ENCODE assay signal across 10 cellular contexts in genomic region chr5:141478321-141478945, GRCh38. TPM values are rescaled to one million over a fixed set of nuclear protein-coding genes. Genes with fewer than 3 reads are reported as not detected.
DNase-seq lines count a peak whose midpoint lies in the region; ATAC-seq, FAIRE-seq and TF ChIP-seq lines count a peak whose summit lies in the region.
"Had no signal": no experiment of that assay in that cellular context is flagged by ENCODE, and none has a peak within 500 bp of the region (broad histone marks: within the 10 kb centered on the region; RNA-seq: fewer than 3 reads in every experiment).

No MANE protein-coding gene starts in this region.

- H3K4me3 Mint-ChIP-seq in activated T-helper 2 cell treated with anti-CD3 and anti-CD28 coated beads, Interferon-gamma antibody, Interleukin-2, Interleukin-4, amounts not matched to agents 10 μg/mL and 5 μg/mL and 100 μg/mL, durations not matched to agents 14 hours and 24 hours and 36 hours (ENCODE audit: low read depth) = no peak overlapping the region
- H3K4me3 Mint-ChIP-seq: activated naive CD8-positive, alpha-beta T cell had no signal

- peak; percentile 56 for FAIRE-seq in GM12892 (lab: Jason Lieb, UNC)
- no peak for FAIRE-seq in D721Med (lab: Jason Lieb, UNC)

- H3K9me3 ChIP-seq in SJCRH30 (replicated peaks) = peaks cover 10% of the 10 kb centered on the region; the same call in 1 of the 2 replicates
- no peaks in the 10 kb centered on the region for H3K9me3 ChIP-seq in right atrium auricular region
- no peaks in the 10 kb centered on the region for H3K9me3 ChIP-seq in skeletal muscle tissue (ENCODE audit: control insufficient read depth in 3 of 3, low read length in 3 of 3)

- TF ChIP-seq POLR2A in GM12892 (IDR thresholded peaks at IDR 0.05; ENCODE audit: low read depth, low read length) = no peak

- peaks cover 2% of the 10 kb centered on the region for H3K36me3 Mint-ChIP-seq in activated T-helper 2 cell treated with anti-CD3 and anti-CD28 coated beads, Interferon-gamma antibody, Interleukin-2, Interleukin-4, amounts not matched to agents 10 μg/mL and 5 μg/mL and 100 μg/mL, durations not matched to agents 14 hours and 24 hours and 36 hours (ENCODE audit: low read depth)
- H3K36me3 Mint-ChIP-seq: activated naive CD8-positive, alpha-beta T cell had no signal

- no peaks in the 10 kb centered on the region for H3K9me3 Mint-ChIP-seq in activated T-helper 2 cell treated with anti-CD3 and anti-CD28 coated beads, Interferon-gamma antibody, Interleukin-2, Interleukin-4, amounts not matched to agents 10 μg/mL and 5 μg/mL and 100 μg/mL, durations not matched to agents 14 hours and 24 hours and 36 hours

- no peak overlapping the region for H3K27ac ChIP-seq in SJCRH30
- H3K27ac ChIP-seq in right atrium auricular region = no peak overlapping the region
- no peak overlapping the region for H3K27ac ChIP-seq in skeletal muscle tissue (ENCODE audit: low read depth, low read length)

- H3K27ac Mint-ChIP-seq in activated T-helper 2 cell treated with anti-CD3 and anti-CD28 coated beads, Interferon-gamma antibody, Interleukin-2, Interleukin-4, amounts not matched to agents 10 μg/mL and 5 μg/mL and 100 μg/mL, durations not matched to agents 14 hours and 24 hours and 36 hours = no peak overlapping the region
- H3K27ac Mint-ChIP-seq: activated naive CD8-positive, alpha-beta T cell had no signal

- peaks cover 17% of the 10 kb centered on the region for H3K4me1 ChIP-seq in SJCRH30
- H3K4me1 ChIP-seq in right atrium auricular region = peaks cover 0 to 29% of the 10 kb centered on the region in 2 donors
- H3K4me1 ChIP-seq in skeletal muscle tissue (ENCODE audit: control insufficient read depth in 3 of 3, insufficient read depth in 3 of 3, low read length in 3 of 3) = peaks cover 41 to 49% (median 46%) of the 10 kb centered on the region in 3 donors

- H3K36me3 ChIP-seq in SJCRH30 (peaks cover 50% of the 10 kb centered on the region), right atrium auricular region (no peaks in the 10 kb centered on the region), skeletal muscle tissue (ENCODE audit: control insufficient read depth in 3 of 3, insufficient read depth in 3 of 3, low read length in 3 of 3) (no peaks in the 10 kb centered on the region)

- H3K4me3 ChIP-seq in SJCRH30 (peak overlapping the region; percentile 70), right atrium auricular region (peak overlapping the region; percentile 60 to 65), skeletal muscle tissue (ENCODE audit: low read length in 3 of 3) (peak overlapping the region; percentile 46 to 96 (median 91))

- peaks cover 12% of the 10 kb centered on the region for H3K4me1 Mint-ChIP-seq in activated T-helper 2 cell treated with anti-CD3 and anti-CD28 coated beads, Interferon-gamma antibody, Interleukin-2, Interleukin-4, amounts not matched to agents 10 μg/mL and 5 μg/mL and 100 μg/mL, durations not matched to agents 14 hours and 24 hours and 36 hours (ENCODE audit: low read depth)

- TF ChIP-seq CTCF in right atrium auricular region (IDR thresholded peaks at IDR 0.05) = no peak
- TF ChIP-seq CTCF in D721Med (IDR thresholded peaks at IDR 0.05; ENCODE audit: insufficient read depth, missing control alignments) = no peak

- peaks cover 83% of the 10 kb centered on the region for H3K27me3 Mint-ChIP-seq in activated T-helper 2 cell treated with anti-CD3 and anti-CD28 coated beads, Interferon-gamma antibody, Interleukin-2, Interleukin-4, amounts not matched to agents 10 μg/mL and 5 μg/mL and 100 μg/mL, durations not matched to agents 14 hours and 24 hours and 36 hours (ENCODE audit: low read depth)

- H3K27me3 ChIP-seq in SJCRH30 (no peaks in the 10 kb centered on the region), right atrium auricular region (no peaks in the 10 kb centered on the region), skeletal muscle tissue (ENCODE audit: control insufficient read depth in 3 of 3, insufficient read depth in 3 of 3, low read length in 3 of 3) (no peaks in the 10 kb centered on the region)

- ATAC-seq in GM19463 (IDR thresholded peaks at IDR 0.05; ENCODE audit: unreplicated experiment) = no peak
- no peak for ATAC-seq in HG03108 (IDR thresholded peaks at IDR 0.05; ENCODE audit: unreplicated experiment)

- DNase-seq in GM12892 (ENCODE audit: insufficient read length) (no peak), SJCRH30 (peak in 1 of 2 experiments; percentile 25), right atrium auricular region (ENCODE audit: low spot score) (no peak), D721Med (ENCODE audit: insufficient read length, low spot score) (no peak)
- DNase-seq in activated T-helper 2 cell treated with anti-CD3 and anti-CD28 coated beads, Interferon-gamma antibody, Interleukin-2, Interleukin-4, amounts not matched to agents 10 μg/mL and 5 μg/mL and 100 μg/mL, durations not matched to agents 14 hours and 24 hours and 36 hours (ENCODE audit: low spot score) = no peak
- DNase-seq: nucleus accumbens had no signal

- intact Hi-C loops in activated T-helper 2 cell treated with anti-CD3 and anti-CD28 coated beads, Interferon-gamma antibody, Interleukin-2, Interleukin-4, amounts not matched to agents 10 μg/mL and 5 μg/mL and 100 μg/mL, durations not matched to agents 14 hours and 24 hours and 36 hours (cut with micrococcal nuclease) = loop anchor here (5.0 kb wide), 2 partner anchors 34 to 56 kb away; partner anchors contain the start of gene PCDHGA11

- H3K9ac ChIP-seq in skeletal muscle tissue (ENCODE audit: low read depth in 1 of 3, low read length in 3 of 3) = peak overlapping the region in 2 of 3 donors; percentile 57 to 84

RNA-seq across cellular contexts. Expression of gene PCDHGC3, which starts 2.7 kb away (rescaled TPM):
- 9.2 TPM for polyA plus RNA-seq in GM12892 (2012; ENCODE audit: missing spikeins)
- total RNA-seq in SJCRH30 (2014; rRNA removed; shearing (Covaris generic)) = 105 and 109 TPM in 2 replicates
- total RNA-seq in right atrium auricular region (10 to 100 TPM; 24.1 to 38.3 TPM), skeletal muscle tissue (38.1 TPM)
- 0.21 and 0.23 TPM in 2 replicates for total RNA-seq in activated T-helper 2 cell treated with anti-CD3 and anti-CD28 coated beads, Interferon-gamma antibody, Interleukin-2, Interleukin-4, amounts not matched to agents 10 μg/mL and 5 μg/mL and 100 μg/mL, durations not matched to agents 14 hours and 24 hours and 36 hours

RNA-seq across cellular contexts. Expression of gene PCDHGC4, which starts 6.4 kb away (rescaled TPM):
- polyA plus RNA-seq in GM12892 (2012; ENCODE audit: missing spikeins) = 0.38 TPM
- total RNA-seq in SJCRH30 (2014; rRNA removed; shearing (Covaris generic)) = 3.4 and 3.6 TPM in 2 replicates
- 1 to 10 TPM; 1.5 to 1.7 TPM for total RNA-seq in right atrium auricular region
- total RNA-seq in skeletal muscle tissue = 3.7 TPM
- not detected in 2 replicates for total RNA-seq in activated T-helper 2 cell treated with anti-CD3 and anti-CD28 coated beads, Interferon-gamma antibody, Interleukin-2, Interleukin-4, amounts not matched to agents 10 μg/mL and 5 μg/mL and 100 μg/mL, durations not matched to agents 14 hours and 24 hours and 36 hours

RNA-seq across cellular contexts. Expression of gene PCDHGC5, which starts 10.4 kb away (rescaled TPM):
- 0.32 TPM for polyA plus RNA-seq in GM12892 (2012; ENCODE audit: missing spikeins)
- total RNA-seq in SJCRH30 (2014; rRNA removed; shearing (Covaris generic)) = 1.3 and 2.8 TPM in 2 replicates
- total RNA-seq in right atrium auricular region (1 to 10 TPM; 1.4 to 1.7 TPM), skeletal muscle tissue (2.1 TPM)
- total RNA-seq in activated T-helper 2 cell treated with anti-CD3 and anti-CD28 coated beads, Interferon-gamma antibody, Interleukin-2, Interleukin-4, amounts not matched to agents 10 μg/mL and 5 μg/mL and 100 μg/mL, durations not matched to agents 14 hours and 24 hours and 36 hours = not detected in 2 replicates

RNA-seq across cellular contexts. Expression of gene PCDHGA12, which starts 48.1 kb away (rescaled TPM):
- 1.1 TPM for polyA plus RNA-seq in GM12892 (2012; ENCODE audit: missing spikeins)
- 1.2 and 1.4 TPM in 2 replicates for total RNA-seq in SJCRH30 (2014; rRNA removed; shearing (Covaris generic))
- total RNA-seq in right atrium auricular region (1 to 10 TPM; 6.2 to 7.7 TPM), skeletal muscle tissue (3.1 TPM)
- total RNA-seq in activated T-helper 2 cell treated with anti-CD3 and anti-CD28 coated beads, Interferon-gamma antibody, Interleukin-2, Interleukin-4, amounts not matched to agents 10 μg/mL and 5 μg/mL and 100 μg/mL, durations not matched to agents 14 hours and 24 hours and 36 hours = 0.11 and 0.16 TPM in 2 replicates

RNA-seq across cellular contexts. Expression of gene PCDHGA11, which starts 57.6 kb away (rescaled TPM):
- 1.5 TPM for polyA plus RNA-seq in GM12892 (2012; ENCODE audit: missing spikeins)
- 1.3 and 1.4 TPM in 2 replicates for total RNA-seq in SJCRH30 (2014; rRNA removed; shearing (Covaris generic))
- 1 to 10 TPM; 3.0 to 4.5 TPM for total RNA-seq in right atrium auricular region
- total RNA-seq in skeletal muscle tissue = 6.8 TPM
- 0.21 and 0.39 TPM in 2 replicates for total RNA-seq in activated T-helper 2 cell treated with anti-CD3 and anti-CD28 coated beads, Interferon-gamma antibody, Interleukin-2, Interleukin-4, amounts not matched to agents 10 μg/mL and 5 μg/mL and 100 μg/mL, durations not matched to agents 14 hours and 24 hours and 36 hours

Comparison
In these comparisons a context has a peak if more than half of its experiments do, and no peak if none do; other contexts are left out.
1. RNA of gene PCDHGC3, which starts 2.7 kb away (total RNA-seq): 105 to 109 TPM in SJCRH30, 24.1 to 38.3 TPM in right atrium auricular region and 38.1 TPM in skeletal muscle tissue (single experiment); 0.21 to 0.23 TPM in activated T-helper 2 cell treated with anti-CD3 and anti-CD28 coated beads, Interferon-gamma antibody, Interleukin-2, Interleukin-4, amounts not matched to agents 10 μg/mL and 5 μg/mL and 100 μg/mL, durations not matched to agents 14 hours and 24 hours and 36 hours; every median in the first group is over 10 times any median in the second.
2. Peak in every context shown above with its lines, with median percentiles within 50 percentile points of each other: H3K4me3 ChIP-seq.